27 cellular contexts compared by ENCODE assay signal in the genomic region with DNA sequence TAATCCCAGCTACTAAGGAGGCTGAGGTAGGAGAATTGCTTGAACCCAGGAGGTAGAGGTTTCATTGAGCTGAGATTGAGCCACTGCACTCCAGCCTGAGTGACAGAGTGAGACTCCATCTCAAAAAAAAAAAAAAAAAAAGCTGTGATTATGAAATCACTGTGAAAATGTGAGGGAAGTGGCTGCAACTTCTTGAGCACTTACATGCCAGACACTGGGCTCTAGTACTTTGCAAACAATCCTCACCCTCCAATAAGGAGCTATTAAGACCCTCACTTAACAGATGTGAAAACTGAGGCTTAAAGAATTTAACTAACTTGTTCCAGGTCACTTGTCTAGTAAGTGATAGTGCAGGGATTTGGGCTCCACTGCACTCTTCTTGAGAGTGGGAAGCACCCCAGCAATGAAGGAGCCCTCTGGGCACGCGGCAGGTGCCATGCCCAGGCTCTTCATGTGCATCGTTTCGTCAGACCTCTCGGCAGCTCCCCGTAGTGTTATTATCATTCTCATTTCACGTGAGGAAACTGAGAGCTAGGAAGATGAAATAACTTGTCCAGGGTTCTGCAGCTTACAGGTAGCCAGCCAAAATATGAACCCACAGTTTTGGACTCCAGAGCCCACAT.
"Had no signal": no experiment of that assay in that cellular context is flagged by ENCODE, and none has a peak within 500 bp of the region (broad histone marks: within the 10 kb centered on the region; RNA-seq: fewer than 3 reads in every experiment).

No MANE protein-coding gene starts in this region.

- H3K27me3 ChIP-seq: gastrocnemius medialis, ovary, spleen, testis, tibial nerve, vagina had no signal

- H3K4me1 ChIP-seq: gastrocnemius medialis, psoas muscle, spleen, testis, tibial nerve, vagina had no signal

- ATAC-seq: esophagus mucosa; gastrocnemius medialis; naive thymus-derived CD4-positive, alpha-beta T cell; psoas muscle; right cardiac atrium; stimulated activated memory B cell treated with anti-CD40 and anti-IgM and Interleukin-4, amounts not matched to agents 10 μg/mL and 1 μg/mL and 100 μg/mL, for 72 hours; stimulated activated naive CD8-positive, alpha-beta T cell treated with anti-CD3 and anti-CD28 coated beads, Interleukin-15, Interleukin-2, amounts not matched to agents 100 U/mL and 50 U/mL, for 24 hours had no signal

- H3K4me1 Mint-ChIP-seq: stimulated activated memory B cell treated with anti-CD40 and anti-IgM and Interleukin-4, amounts not matched to agents 10 μg/mL and 1 μg/mL and 100 μg/mL, for 72 hours had no signal

- H3K9me3 ChIP-seq: gastrocnemius medialis, ovary, psoas muscle, spleen, testis, tibial nerve, vagina had no signal

- H3K27me3 Mint-ChIP-seq: dendritic cell treated with granulocyte-macrophage colony-stimulating factor and Interleukin-4, amounts not matched to agents 40 ng/mL and 50 ng/mL, for 4 days; naive thymus-derived CD4-positive, alpha-beta T cell; stimulated activated memory B cell treated with anti-CD40 and anti-IgM and Interleukin-4, amounts not matched to agents 10 μg/mL and 1 μg/mL and 100 μg/mL, for 72 hours had no signal

- H3K9me3 Mint-ChIP-seq: dendritic cell treated with granulocyte-macrophage colony-stimulating factor and Interleukin-4, amounts not matched to agents 40 ng/mL and 50 ng/mL, for 4 days; endodermal cell; naive thymus-derived CD4-positive, alpha-beta T cell; nephron; stimulated activated memory B cell treated with anti-CD40 and anti-IgM and Interleukin-4, amounts not matched to agents 10 μg/mL and 1 μg/mL and 100 μg/mL, for 72 hours had no signal

- DNase-seq: effector CD8-positive, alpha-beta T cell; endodermal cell; foreskin fibroblast; gastrocnemius medialis; head of caudate nucleus; mammary epithelial cell; mesendoderm; midbrain; naive thymus-derived CD4-positive, alpha-beta T cell; occipital lobe; ovary; posterior cingulate gyrus; psoas muscle; right cardiac atrium; spleen; stimulated activated CD4-positive, alpha-beta T cell treated with anti-CD3 and anti-CD28 coated beads, Interleukin-4, amount 100 ng/mL, for 4 hours; stimulated activated naive CD8-positive, alpha-beta T cell treated with anti-CD3 and anti-CD28 coated beads, Interleukin-15, Interleukin-2, amounts not matched to agents 100 U/mL and 50 U/mL, for 24 hours; substantia nigra; testis had no signal

- H3K27ac Mint-ChIP-seq: dendritic cell treated with granulocyte-macrophage colony-stimulating factor and Interleukin-4, amounts not matched to agents 40 ng/mL and 50 ng/mL, for 4 days; endodermal cell; naive thymus-derived CD4-positive, alpha-beta T cell; nephron; stimulated activated memory B cell treated with anti-CD40 and anti-IgM and Interleukin-4, amounts not matched to agents 10 μg/mL and 1 μg/mL and 100 μg/mL, for 72 hours had no signal

- H3K4me3 Mint-ChIP-seq: dendritic cell treated with granulocyte-macrophage colony-stimulating factor and Interleukin-4, amounts not matched to agents 40 ng/mL and 50 ng/mL, for 4 days; endodermal cell; naive thymus-derived CD4-positive, alpha-beta T cell; nephron; stimulated activated memory B cell treated with anti-CD40 and anti-IgM and Interleukin-4, amounts not matched to agents 10 μg/mL and 1 μg/mL and 100 μg/mL, for 72 hours had no signal

- H3K4me3 ChIP-seq: gastrocnemius medialis, ovary, psoas muscle, skin epidermis, spleen, testis, tibial nerve, vagina had no signal

- H3K36me3 ChIP-seq: ovary had no signal

- H3K27ac ChIP-seq: epithelial cell of prostate, gastrocnemius medialis, ovary, psoas muscle, skin epidermis, spleen, testis, tibial nerve, vagina had no signal
